1 cellular context compared by ENCODE assay signal in the genomic region with DNA sequence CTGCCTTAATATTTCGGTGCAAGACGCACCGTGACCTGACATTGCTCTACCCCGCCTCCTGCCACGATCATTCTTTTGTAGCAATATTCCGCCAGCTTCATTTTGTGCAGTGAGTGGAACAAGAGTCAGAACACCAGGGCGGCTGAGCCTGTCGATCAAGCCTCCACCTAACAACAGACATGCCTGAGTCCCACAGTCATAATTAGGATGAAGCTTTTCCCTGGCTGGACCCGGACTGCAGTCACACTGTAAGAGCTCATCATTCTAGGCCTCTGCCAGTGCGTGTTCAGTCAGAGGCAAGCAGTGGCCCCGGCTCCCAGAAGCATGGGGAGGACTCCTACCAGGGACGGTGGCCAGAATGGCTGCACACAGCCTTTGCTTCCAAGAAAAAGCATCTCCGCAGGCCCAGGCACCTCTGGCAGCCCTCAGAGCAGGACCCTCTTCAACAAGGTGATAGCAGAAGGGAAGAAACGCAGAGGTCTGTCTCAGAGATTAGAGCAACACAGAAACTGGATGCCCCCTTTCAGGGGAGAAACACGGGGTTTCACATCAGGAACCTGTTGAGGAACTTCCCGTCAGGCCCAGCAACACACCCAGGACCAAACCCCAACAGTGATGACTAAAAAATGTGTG.
TF ChIP-seq lines count a peak whose summit lies in the region.

No MANE protein-coding gene starts in this region.

TF ChIP-seq in HepG2, 621 proteins besides CTCF, POLR2A, EP300 and RAD21 (continued from another document):
- no peak for TF ChIP-seq ARID3A (IDR thresholded peaks at IDR 0.05; ENCODE audit: low read depth, low read length)
- TF ChIP-seq FOXO1 (CRISPR knock-in tag; IDR thresholded peaks at IDR 0.05), result 0 out of 2 replicates have a peak, but pooled peaks have one; percentile 20
- TF ChIP-seq POLR2AphosphoS5 (IDR thresholded peaks at IDR 0.05; ENCODE audit: low read depth, low read length), result no peak
- no peak; the same call in 1 of the 2 replicates for TF ChIP-seq ZNF703 (CRISPR knock-in tag; IDR thresholded peaks at IDR 0.05; ENCODE audit: borderline replicate concordance)
- TF ChIP-seq KLF11 (CRISPR knock-in tag; IDR thresholded peaks at IDR 0.05), result no peak
- no peak for TF ChIP-seq SALL2 (CRISPR knock-in tag; IDR thresholded peaks at IDR 0.05)
- TF ChIP-seq HOXA3 (CRISPR knock-in tag; IDR thresholded peaks at IDR 0.05), result peak; percentile 31; the same call in 1 of the 2 replicates
- no peak for TF ChIP-seq NFKB2 (CRISPR knock-in tag; IDR thresholded peaks at IDR 0.05; ENCODE audit: borderline replicate concordance)
- peak; percentile 16; the same call in 1 of the 2 replicates for TF ChIP-seq CBFB (CRISPR knock-in tag; IDR thresholded peaks at IDR 0.05)
- TF ChIP-seq, protein P1, sequence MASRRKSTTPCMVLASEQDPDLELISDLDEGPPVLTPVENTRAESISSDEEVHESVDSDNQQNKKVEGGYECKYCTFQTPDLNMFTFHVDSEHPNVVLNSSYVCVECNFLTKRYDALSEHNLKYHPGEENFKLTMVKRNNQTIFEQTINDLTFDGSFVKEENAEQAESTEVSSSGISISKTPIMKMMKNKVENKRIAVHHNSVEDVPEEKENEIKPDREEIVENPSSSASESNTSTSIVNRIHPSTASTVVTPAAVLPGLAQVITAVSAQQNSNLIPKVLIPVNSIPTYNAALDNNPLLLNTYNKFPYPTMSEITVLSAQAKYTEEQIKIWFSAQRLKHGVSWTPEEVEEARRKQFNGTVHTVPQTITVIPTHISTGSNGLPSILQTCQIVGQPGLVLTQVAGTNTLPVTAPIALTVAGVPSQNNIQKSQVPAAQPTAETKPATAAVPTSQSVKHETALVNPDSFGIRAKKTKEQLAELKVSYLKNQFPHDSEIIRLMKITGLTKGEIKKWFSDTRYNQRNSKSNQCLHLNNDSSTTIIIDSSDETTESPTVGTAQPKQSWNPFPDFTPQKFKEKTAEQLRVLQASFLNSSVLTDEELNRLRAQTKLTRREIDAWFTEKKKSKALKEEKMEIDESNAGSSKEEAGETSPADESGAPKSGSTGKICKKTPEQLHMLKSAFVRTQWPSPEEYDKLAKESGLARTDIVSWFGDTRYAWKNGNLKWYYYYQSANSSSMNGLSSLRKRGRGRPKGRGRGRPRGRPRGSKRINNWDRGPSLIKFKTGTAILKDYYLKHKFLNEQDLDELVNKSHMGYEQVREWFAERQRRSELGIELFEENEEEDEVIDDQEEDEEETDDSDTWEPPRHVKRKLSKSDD (CRISPR knock-in tag; IDR thresholded peaks at IDR 0.05; ENCODE audit: low read depth), result no peak
- 0 out of 2 replicates have a peak, but pooled peaks have one; percentile 22 for TF ChIP-seq ZSCAN31 (CRISPR knock-in tag; IDR thresholded peaks at IDR 0.05; ENCODE audit: low read depth)
- TF ChIP-seq ZNF124 (CRISPR knock-in tag; IDR thresholded peaks at IDR 0.05), result no peak
- TF ChIP-seq SRSF9 (IDR thresholded peaks at IDR 0.05; ENCODE audit: borderline replicate concordance, insufficient read depth, low read depth, low read length, poor library complexity, severe bottlenecking), result no peak
- TF ChIP-seq ZNF605 (CRISPR knock-in tag; IDR thresholded peaks at IDR 0.05), result no peak
- no peak for TF ChIP-seq ZNF432 (CRISPR knock-in tag; IDR thresholded peaks at IDR 0.05; ENCODE audit: borderline replicate concordance)
- TF ChIP-seq AGO1 (IDR thresholded peaks at IDR 0.05; ENCODE audit: low read depth, low read length, poor library complexity, severe bottlenecking), result no peak
- TF ChIP-seq ERF (CRISPR knock-in tag; IDR thresholded peaks at IDR 0.05), result no peak
- 0 out of 2 replicates have a peak, but pooled peaks have one; percentile 43 for TF ChIP-seq ZNF263 (CRISPR knock-in tag; IDR thresholded peaks at IDR 0.05)
- TF ChIP-seq, protein P2, sequence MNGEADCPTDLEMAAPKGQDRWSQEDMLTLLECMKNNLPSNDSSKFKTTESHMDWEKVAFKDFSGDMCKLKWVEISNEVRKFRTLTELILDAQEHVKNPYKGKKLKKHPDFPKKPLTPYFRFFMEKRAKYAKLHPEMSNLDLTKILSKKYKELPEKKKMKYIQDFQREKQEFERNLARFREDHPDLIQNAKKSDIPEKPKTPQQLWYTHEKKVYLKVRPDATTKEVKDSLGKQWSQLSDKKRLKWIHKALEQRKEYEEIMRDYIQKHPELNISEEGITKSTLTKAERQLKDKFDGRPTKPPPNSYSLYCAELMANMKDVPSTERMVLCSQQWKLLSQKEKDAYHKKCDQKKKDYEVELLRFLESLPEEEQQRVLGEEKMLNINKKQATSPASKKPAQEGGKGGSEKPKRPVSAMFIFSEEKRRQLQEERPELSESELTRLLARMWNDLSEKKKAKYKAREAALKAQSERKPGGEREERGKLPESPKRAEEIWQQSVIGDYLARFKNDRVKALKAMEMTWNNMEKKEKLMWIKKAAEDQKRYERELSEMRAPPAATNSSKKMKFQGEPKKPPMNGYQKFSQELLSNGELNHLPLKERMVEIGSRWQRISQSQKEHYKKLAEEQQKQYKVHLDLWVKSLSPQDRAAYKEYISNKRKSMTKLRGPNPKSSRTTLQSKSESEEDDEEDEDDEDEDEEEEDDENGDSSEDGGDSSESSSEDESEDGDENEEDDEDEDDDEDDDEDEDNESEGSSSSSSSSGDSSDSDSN (CRISPR knock-in tag; IDR thresholded peaks at IDR 0.05), result no peak
- TF ChIP-seq ZNF720 (CRISPR knock-in tag; IDR thresholded peaks at IDR 0.05), result no peak
- TF ChIP-seq JUN (CRISPR knock-in tag; IDR thresholded peaks at IDR 0.05), result no peak
- TF ChIP-seq, protein P3, sequence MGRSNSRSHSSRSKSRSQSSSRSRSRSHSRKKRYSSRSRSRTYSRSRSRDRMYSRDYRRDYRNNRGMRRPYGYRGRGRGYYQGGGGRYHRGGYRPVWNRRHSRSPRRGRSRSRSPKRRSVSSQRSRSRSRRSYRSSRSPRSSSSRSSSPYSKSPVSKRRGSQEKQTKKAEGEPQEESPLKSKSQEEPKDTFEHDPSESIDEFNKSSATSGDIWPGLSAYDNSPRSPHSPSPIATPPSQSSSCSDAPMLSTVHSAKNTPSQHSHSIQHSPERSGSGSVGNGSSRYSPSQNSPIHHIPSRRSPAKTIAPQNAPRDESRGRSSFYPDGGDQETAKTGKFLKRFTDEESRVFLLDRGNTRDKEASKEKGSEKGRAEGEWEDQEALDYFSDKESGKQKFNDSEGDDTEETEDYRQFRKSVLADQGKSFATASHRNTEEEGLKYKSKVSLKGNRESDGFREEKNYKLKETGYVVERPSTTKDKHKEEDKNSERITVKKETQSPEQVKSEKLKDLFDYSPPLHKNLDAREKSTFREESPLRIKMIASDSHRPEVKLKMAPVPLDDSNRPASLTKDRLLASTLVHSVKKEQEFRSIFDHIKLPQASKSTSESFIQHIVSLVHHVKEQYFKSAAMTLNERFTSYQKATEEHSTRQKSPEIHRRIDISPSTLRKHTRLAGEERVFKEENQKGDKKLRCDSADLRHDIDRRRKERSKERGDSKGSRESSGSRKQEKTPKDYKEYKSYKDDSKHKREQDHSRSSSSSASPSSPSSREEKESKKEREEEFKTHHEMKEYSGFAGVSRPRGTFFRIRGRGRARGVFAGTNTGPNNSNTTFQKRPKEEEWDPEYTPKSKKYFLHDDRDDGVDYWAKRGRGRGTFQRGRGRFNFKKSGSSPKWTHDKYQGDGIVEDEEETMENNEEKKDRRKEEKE (IDR thresholded peaks at IDR 0.05), result no peak
- no peak for TF ChIP-seq MYNN (CRISPR knock-in tag; IDR thresholded peaks at IDR 0.05; ENCODE audit: low read depth)
- TF ChIP-seq, protein P4, sequence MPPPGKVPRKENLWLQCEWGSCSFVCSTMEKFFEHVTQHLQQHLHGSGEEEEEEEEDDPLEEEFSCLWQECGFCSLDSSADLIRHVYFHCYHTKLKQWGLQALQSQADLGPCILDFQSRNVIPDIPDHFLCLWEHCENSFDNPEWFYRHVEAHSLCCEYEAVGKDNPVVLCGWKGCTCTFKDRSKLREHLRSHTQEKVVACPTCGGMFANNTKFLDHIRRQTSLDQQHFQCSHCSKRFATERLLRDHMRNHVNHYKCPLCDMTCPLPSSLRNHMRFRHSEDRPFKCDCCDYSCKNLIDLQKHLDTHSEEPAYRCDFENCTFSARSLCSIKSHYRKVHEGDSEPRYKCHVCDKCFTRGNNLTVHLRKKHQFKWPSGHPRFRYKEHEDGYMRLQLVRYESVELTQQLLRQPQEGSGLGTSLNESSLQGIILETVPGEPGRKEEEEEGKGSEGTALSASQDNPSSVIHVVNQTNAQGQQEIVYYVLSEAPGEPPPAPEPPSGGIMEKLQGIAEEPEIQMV (CRISPR knock-in tag; IDR thresholded peaks at IDR 0.05; ENCODE audit: low read depth), result no peak
